In genomic region chr15:85543741-85544155, GRCh38 we compare ENCODE assay signal across 9 cellular contexts.
DNase-seq lines count a peak whose midpoint lies in the region; ATAC-seq and TF ChIP-seq lines count a peak whose summit lies in the region.
"Had no signal": no experiment of that assay in that cellular context is flagged by ENCODE, and none has a peak within 500 bp of the region (broad histone marks: within the 10 kb centered on the region; RNA-seq: fewer than 3 reads in every experiment).

No MANE protein-coding gene starts in this region.

- no peaks in the 10 kb centered on the region for H3K27me3 ChIP-seq in breast epithelium
- no peaks in the 10 kb centered on the region for H3K27me3 ChIP-seq in mesenchymal stem cell (ENCODE audit: control insufficient read depth in 1 of 2, insufficient read depth in 1 of 2, low read length in 2 of 2)

- no peaks in the 10 kb centered on the region for H3K9me3 Mint-ChIP-seq in MCF 10A (ENCODE audit: unreplicated experiment)

- H3K9ac ChIP-seq in mesenchymal stem cell (ENCODE audit: low read length): no peak overlapping the region

- H3K36me3 ChIP-seq in breast epithelium (no peaks in the 10 kb centered on the region), mesenchymal stem cell (ENCODE audit: control insufficient read depth in 1 of 2, insufficient read depth in 2 of 2, low read depth in 1 of 2, low read length in 2 of 2) (peaks cover 4 to 12% of the 10 kb centered on the region in 2 experiments)

- no peak overlapping the region for H3K23ac ChIP-seq in mesenchymal stem cell (ENCODE audit: low read length in 2 of 2)

- DNase-seq in breast epithelium (ENCODE audit: low spot score in 2 of 2) (peak; percentile 71 to 84), MCF 10A (ENCODE audit: unreplicated experiment) (no peak), cardiac septum (ENCODE audit: low spot score) (peak; percentile 91), NCI-H1694 (lab: John Stamatoyannopoulos, UW) (no peak), mesenchymal stem cell (no peak)
- DNase-seq in activated CD8-positive, alpha-beta memory T cell treated with anti-CD3 and anti-CD28 coated beads for 24 hours: peak; percentile 61
- peak; percentile 3 for DNase-seq in stimulated activated CD4-positive, alpha-beta T cell treated with anti-CD3 and anti-CD28 coated beads, Interleukin-4, amount 100 ng/mL, for 1 hour

- H3K79me1 ChIP-seq in mesenchymal stem cell (replicated peaks; ENCODE audit: low read length, poor library complexity, severe bottlenecking): peaks cover 19% of the 10 kb centered on the region

- peak overlapping the region in 1 of 2 experiments; percentile 38 for H2BK12ac ChIP-seq in mesenchymal stem cell (ENCODE audit: low read length in 2 of 2)

- no peaks in the 10 kb centered on the region for H3K9me3 ChIP-seq in breast epithelium
- no peaks in the 10 kb centered on the region for H3K9me3 ChIP-seq in mesenchymal stem cell (ENCODE audit: control insufficient read depth, low read length)

- H3K4me3 Mint-ChIP-seq in MCF 10A (ENCODE audit: unreplicated experiment): no peak overlapping the region
- H3K4me3 Mint-ChIP-seq: CD4-positive, CD25-positive, alpha-beta regulatory T cell had no signal

- peak overlapping the region; percentile 15 to 53 (median 34) for H3K4me3 ChIP-seq in breast epithelium
- H3K4me3 ChIP-seq in mesenchymal stem cell (ENCODE audit: insufficient read depth in 1 of 2, low read depth in 1 of 2, low read length in 2 of 2): no peak overlapping the region

- H3K18ac ChIP-seq in mesenchymal stem cell (ENCODE audit: low read depth in 1 of 2, low read length in 2 of 2): peak overlapping the region in 1 of 2 experiments; percentile 75

- H4K91ac ChIP-seq in mesenchymal stem cell (ENCODE audit: low read length): no peak overlapping the region

- H3K27ac Mint-ChIP-seq in MCF 10A (ENCODE audit: low read depth, unreplicated experiment): no peak overlapping the region

- peak overlapping the region; percentile 84 for H3K27ac ChIP-seq in breast epithelium
- no peak overlapping the region for H3K27ac ChIP-seq in mesenchymal stem cell (ENCODE audit: low read length, poor library complexity, severe bottlenecking)

- H3K14ac ChIP-seq in mesenchymal stem cell (ENCODE audit: low read length in 2 of 2): peak overlapping the region in 1 of 2 experiments; percentile 26

- WGBS in mesenchymal stem cell: 84% methylated on average over 15 of the region's 15 CpGs

- H3K4me1 ChIP-seq in breast epithelium (no peaks in the 10 kb centered on the region), mesenchymal stem cell (ENCODE audit: control insufficient read depth, insufficient read depth, low read depth, low read length) (no peaks in the 10 kb centered on the region)

- CTCF ChIA-PET in MCF 10A (lab: Yijun Ruan, JAX): interaction anchor here (0.5 to 1.3 kb wide), 2 partner anchors 128 to 507 kb away, joined by 3 read pairs; no protein-coding TSS in a partner anchor

- BruUV-seq in MCF 10A (replicated peaks; lab: Mats Ljungman, UMichigan): no TSS peak

- no peak overlapping the region for H2BK15ac ChIP-seq in mesenchymal stem cell (ENCODE audit: low read depth, poor library complexity, severe bottlenecking)

- POLR2A ChIA-PET in MCF 10A (lab: Yijun Ruan, JAX): no interaction called here

- no peak for ATAC-seq in GM19035 (IDR thresholded peaks at IDR 0.05; ENCODE audit: unreplicated experiment)

- H3K4me2 ChIP-seq in mesenchymal stem cell (ENCODE audit: low read length, poor library complexity, severe bottlenecking): no peak overlapping the region

- H2AFZ ChIP-seq in mesenchymal stem cell (ENCODE audit: low read depth, low read length): no peak overlapping the region

- TF ChIP-seq CTCF in breast epithelium (IDR thresholded peaks at IDR 0.05): peak in 2 of 3 donors; percentile 17 to 45
- no peak for TF ChIP-seq CTCF in MCF 10A (IDR thresholded peaks at IDR 0.05; ENCODE audit: unreplicated experiment)

- peaks cover 24% of the 10 kb centered on the region for H3K4me1 Mint-ChIP-seq in MCF 10A (ENCODE audit: insufficient read depth, unreplicated experiment)

- no peak overlapping the region for H2BK5ac ChIP-seq in mesenchymal stem cell (ENCODE audit: low read depth, low read length, poor library complexity, severe bottlenecking)

- no peak for TF ChIP-seq POLR2A in breast epithelium (IDR thresholded peaks at IDR 0.05)

- no peak overlapping the region for H2BK120ac ChIP-seq in mesenchymal stem cell (ENCODE audit: low read depth, low read length)

- intact Hi-C loops in breast epithelium (cut with DNase I; ENCODE audit: low total_unique reads) (no loop called here), MCF 10A (cut with micrococcal nuclease) (no loop called here), cardiac septum (cut with DNase I) (no loop called here)

- H3K27me3 Mint-ChIP-seq in MCF 10A (ENCODE audit: insufficient read depth, unreplicated experiment): no peaks in the 10 kb centered on the region
- H3K27me3 Mint-ChIP-seq: CD4-positive, CD25-positive, alpha-beta regulatory T cell had no signal

- H4K8ac ChIP-seq in mesenchymal stem cell (ENCODE audit: low read length): no peak overlapping the region

- no peak overlapping the region for H2AK5ac ChIP-seq in mesenchymal stem cell (ENCODE audit: low read length, severe bottlenecking)

- peak overlapping the region in 1 of 2 experiments; percentile 32 for H3K4ac ChIP-seq in mesenchymal stem cell (ENCODE audit: low read depth in 1 of 2, low read length in 2 of 2)

- H3K36me3 Mint-ChIP-seq in MCF 10A (ENCODE audit: insufficient read depth, unreplicated experiment): peaks cover 61% of the 10 kb centered on the region

Comparison
In these comparisons a context has a peak if more than half of its experiments do, and no peak if none do; other contexts are left out.
1. DNase-seq: peak in breast epithelium (2 of 2), activated CD8-positive, alpha-beta memory T cell treated with anti-CD3 and anti-CD28 coated beads for 24 hours (single experiment), cardiac septum (single experiment) and stimulated activated CD4-positive, alpha-beta T cell treated with anti-CD3 and anti-CD28 coated beads, Interleukin-4, amount 100 ng/mL, for 1 hour (single experiment); none in MCF 10A (single experiment), NCI-H1694 (single experiment) and mesenchymal stem cell (single experiment).
2. H3K4me3 ChIP-seq: peak in breast epithelium (3 of 3); none in mesenchymal stem cell (0 of 2).